Comparison of ENCODE assay signal across 21 cellular contexts in genomic region chr15:56736881-56737707, GRCh38. TPM values are rescaled to one million over a fixed set of nuclear protein-coding genes. Genes with fewer than 3 reads are reported as not detected.
A peak's percentile ranks its signal among the peaks of the same experiment; 100 is the strongest.
DNase-seq lines count a peak whose midpoint lies in the region; ATAC-seq, FAIRE-seq and TF ChIP-seq lines count a peak whose summit lies in the region.
"Had no signal": no experiment of that assay in that cellular context is flagged by ENCODE, and none has a peak within 500 bp of the region (broad histone marks: within the 10 kb centered on the region; RNA-seq: fewer than 3 reads in every experiment).

No MANE protein-coding gene starts in this region.

- peaks cover 4% of the 10 kb centered on the region for H3K4me1 ChIP-seq in colonic mucosa
- peaks cover 19% of the 10 kb centered on the region for H3K4me1 ChIP-seq in muscle layer of colon (ENCODE audit: insufficient read depth, low read length)

- intact Hi-C loops in colonic mucosa (cut with DNase I), result no loop called here

- no peak for TF ChIP-seq POLR2A in GM12892 (IDR thresholded peaks at IDR 0.05; ENCODE audit: low read depth, low read length)

- H3K36me3 ChIP-seq in colonic mucosa (no peaks in the 10 kb centered on the region), muscle layer of colon (ENCODE audit: insufficient read depth, low read length) (no peaks in the 10 kb centered on the region)
- H3K36me3 ChIP-seq: lower lobe of right lung, tibial nerve had no signal

- H3K9me3 ChIP-seq in colonic mucosa (no peaks in the 10 kb centered on the region), muscle layer of colon (ENCODE audit: low read length) (no peaks in the 10 kb centered on the region)
- H3K9me3 ChIP-seq: body of pancreas, lower lobe of right lung, tibial nerve had no signal

- peak; percentile 16 for DNase-seq in A172 (ENCODE audit: low spot score)
- peak; percentile 90 for DNase-seq in M059J (ENCODE audit: low read depth)
- no peak for DNase-seq in colonic mucosa
- DNase-seq in NCI-H226, result no peak
- DNase-seq in superior temporal gyrus (ENCODE audit: extremely low spot score), result no peak
- no peak for DNase-seq in GM12892 (ENCODE audit: insufficient read length)
- DNase-seq: ACHN; activated B cell treated with CpG ODN at 0.5 μM for 24 hours; activated CD8-positive, alpha-beta memory T cell treated with anti-CD3 and anti-CD28 coated beads for 24 hours; body of pancreas; lower lobe of right lung; naive thymus-derived CD8-positive, alpha-beta T cell; NCI-H2029 treated with DMSO at 0.1 percent for 48 hours; NCI-H510A treated with DMSO at 0.1 percent for 48 hours; stimulated activated CD4-positive, alpha-beta T cell treated with anti-CD3 and anti-CD28 coated beads, Interleukin-12 subunit alpha, Interleukin-12 subunit beta, amount 100 ng/mL, for 4 hours; T-helper 1 cell had no signal

- H3K9ac ChIP-seq in colonic mucosa (ENCODE audit: low read depth in 2 of 2, low read length in 2 of 2) (no peak overlapping the region), muscle layer of colon (ENCODE audit: low read length) (no peak overlapping the region)

- H3K27ac ChIP-seq in colonic mucosa (peak overlapping the region; percentile 1), muscle layer of colon (ENCODE audit: low read depth, low read length) (peak overlapping the region; percentile 50)
- H3K27ac ChIP-seq: body of pancreas, coronary artery, HL-60, lower lobe of right lung had no signal

- no peak for ATAC-seq in HG02588 (IDR thresholded peaks at IDR 0.05; ENCODE audit: unreplicated experiment)
- ATAC-seq: body of pancreas; lower lobe of right lung; naive thymus-derived CD8-positive, alpha-beta T cell had no signal

- FAIRE-seq in GM12892 (lab: Jason Lieb, UNC), result no peak

- H3K27me3 ChIP-seq in colonic mucosa (no peaks in the 10 kb centered on the region), muscle layer of colon (ENCODE audit: control insufficient read depth in 1 of 2, insufficient read depth in 2 of 2, low read length in 2 of 2) (no peaks in the 10 kb centered on the region)
- H3K27me3 ChIP-seq: body of pancreas, tibial nerve had no signal

- TF ChIP-seq CTCF in colonic mucosa (IDR thresholded peaks at IDR 0.05), result no peak

- H3K4me3 ChIP-seq in colonic mucosa, result no peak overlapping the region
- H3K4me3 ChIP-seq in muscle layer of colon (ENCODE audit: low read depth in 1 of 2, low read length in 2 of 2), result no peak overlapping the region
- H3K4me3 ChIP-seq: body of pancreas, coronary artery, lower lobe of right lung, tibial nerve had no signal

RNA-seq across cellular contexts. Expression of gene ZNF280D, which starts 3.8 kb away (rescaled TPM):
- 16.2 and 16.7 TPM in 2 replicates for total RNA-seq in A172 (2014; rRNA removed; shearing (Covaris generic))
- 14.4 and 15.3 TPM in 2 replicates for total RNA-seq in M059J (2014; rRNA removed; shearing (Covaris generic))
- total RNA-seq in colonic mucosa, result 10 to 100 TPM; 24.9 to 27.4 TPM
- 16.6 TPM for polyA plus RNA-seq in GM12892 (2012; ENCODE audit: missing spikeins)

Comparison
In these comparisons a context has a peak if more than half of its experiments do, and no peak if none do; other contexts are left out.
1. DNase-seq: peak in A172 (single experiment) and M059J (single experiment); none in colonic mucosa (single experiment), NCI-H226 (single experiment), superior temporal gyrus (single experiment) and GM12892 (single experiment).